12 cellular contexts compared by ENCODE assay signal in the genomic region with DNA sequence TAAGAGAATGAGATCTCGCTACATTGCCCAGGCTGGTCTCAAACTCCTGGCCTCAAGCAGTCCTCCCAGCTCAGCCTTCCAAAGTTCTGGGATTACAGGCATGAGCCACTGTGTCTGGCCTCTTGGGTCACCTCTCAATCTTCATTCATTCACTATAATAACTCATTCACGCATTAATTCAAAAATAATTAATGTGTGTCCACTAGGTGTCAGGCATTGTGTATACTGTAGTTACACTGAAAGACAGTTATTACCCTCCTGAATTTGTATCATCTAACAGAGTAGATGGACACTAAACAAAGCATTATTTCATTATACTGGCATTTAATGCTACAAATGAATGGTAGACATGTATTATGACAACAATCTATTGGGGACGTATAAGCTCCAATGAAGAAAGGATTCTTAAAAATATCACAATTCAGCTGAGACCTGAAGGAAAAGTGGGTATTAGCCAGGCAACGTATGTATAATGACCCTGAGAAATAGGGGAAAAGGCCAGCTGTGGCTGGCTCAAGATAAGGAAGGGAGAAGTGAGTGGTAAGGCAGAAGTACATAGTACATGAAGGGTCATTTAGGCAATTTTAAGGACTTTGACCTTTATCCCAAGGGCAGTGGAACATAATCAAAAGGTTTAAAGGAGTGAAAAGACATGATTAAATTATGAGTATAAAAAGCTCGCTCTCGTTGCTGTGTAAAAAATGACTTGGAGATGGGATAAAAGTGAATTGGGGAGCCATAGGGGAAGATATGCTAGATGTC.
A peak's percentile ranks its signal among the peaks of the same experiment; 100 is the strongest.
DNase-seq lines count a peak whose midpoint lies in the region; ATAC-seq and TF ChIP-seq lines count a peak whose summit lies in the region.
"Had no signal": no experiment of that assay in that cellular context is flagged by ENCODE, and none has a peak within 500 bp of the region (broad histone marks: within the 10 kb centered on the region; RNA-seq: fewer than 3 reads in every experiment).

No MANE protein-coding gene starts in this region.

- DNase-seq in CD14-positive monocyte (ENCODE audit: low spot score) (no peak), LHCN-M2 (ENCODE audit: low read depth) (peak; percentile 29), left lobe of liver (ENCODE audit: low spot score) (no peak), AG20443 (ENCODE audit: low spot score) (no peak), KG1 (lab: John Stamatoyannopoulos, UW) (no peak)
- no peak for DNase-seq in stimulated activated CD4-positive, alpha-beta T cell treated with anti-CD3 and anti-CD28 coated beads, Interleukin-15, amount 100 ng/mL, for 24 hours
- DNase-seq: activated T-cell treated with anti-CD3 and anti-CD28 coated beads, Interleukin-2, amount 50 U/mL, for 48 hours; cortex of kidney; T-helper 9 cell had no signal

- ATAC-seq in left lobe of liver, result peak; percentile 70
- no peak for ATAC-seq in GM19023 (IDR thresholded peaks at IDR 0.05; ENCODE audit: unreplicated experiment)

- peaks cover 0 to 1% (median 0%) of the 10 kb centered on the region in 3 donors for H3K27me3 Mint-ChIP-seq in CD14-positive monocyte (ENCODE audit: low read depth in 3 of 3)

- H3K36me3 Mint-ChIP-seq in CD14-positive monocyte, result peaks cover 31 to 44% of the 10 kb centered on the region in 2 donors

- no peak overlapping the region for H3K4me3 Mint-ChIP-seq in CD14-positive monocyte

- intact Hi-C loops in CD14-positive monocyte (cut with micrococcal nuclease), result no loop called here

- peaks cover 2% of the 10 kb centered on the region for H3K4me1 Mint-ChIP-seq in CD14-positive monocyte

- no peak overlapping the region for H3K27ac Mint-ChIP-seq in CD14-positive monocyte

- peak; percentile 17 for TF ChIP-seq CTCF in CD14-positive monocyte (IDR thresholded peaks at IDR 0.05)
- peak; percentile 48 for TF ChIP-seq CTCF in VCaP (conservative IDR thresholded peaks at IDR 0.05)

- no peaks in the 10 kb centered on the region for H3K9me3 Mint-ChIP-seq in CD14-positive monocyte

- H3K27ac ChIP-seq in VCaP, result no peak overlapping the region
- H3K27ac ChIP-seq: parathyroid adenoma had no signal
